In the genomic region with DNA sequence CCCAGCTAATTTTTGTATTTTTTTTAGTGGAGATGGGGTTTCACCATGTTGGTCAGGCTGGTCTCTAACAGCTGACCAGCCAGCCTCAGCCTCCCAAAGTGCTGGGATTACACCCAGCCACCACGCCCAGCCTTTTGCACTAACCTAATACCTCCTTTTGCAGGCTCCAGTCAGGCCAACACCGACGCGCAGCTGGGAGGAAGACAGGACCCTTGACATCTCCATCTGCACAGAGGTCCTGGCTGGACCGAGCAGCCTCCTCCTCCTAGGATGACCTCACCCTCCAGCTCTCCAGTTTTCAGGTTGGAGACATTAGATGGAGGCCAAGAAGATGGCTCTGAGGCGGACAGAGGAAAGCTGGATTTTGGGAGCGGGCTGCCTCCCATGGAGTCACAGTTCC, we compare ENCODE assay signal across 1 cellular context.
TF ChIP-seq lines count a peak whose summit lies in the region.

No MANE protein-coding gene starts in this region.

TF ChIP-seq in GM12878, 131 proteins besides CTCF, POLR2A, EP300 and RAD21:
- TF ChIP-seq BMI1 (IDR thresholded peaks at IDR 0.05; ENCODE audit: borderline replicate concordance): no peak
- no peak for TF ChIP-seq JUNB (IDR thresholded peaks at IDR 0.05)
- no peak for TF ChIP-seq BHLHE40 (IDR thresholded peaks at IDR 0.05; ENCODE audit: borderline replicate concordance in 1 of 2, low read depth in 2 of 2, low read length in 1 of 2)
- TF ChIP-seq, protein P1, sequence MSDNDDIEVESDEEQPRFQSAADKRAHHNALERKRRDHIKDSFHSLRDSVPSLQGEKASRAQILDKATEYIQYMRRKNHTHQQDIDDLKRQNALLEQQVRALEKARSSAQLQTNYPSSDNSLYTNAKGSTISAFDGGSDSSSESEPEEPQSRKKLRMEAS (IDR thresholded peaks at IDR 0.05; ENCODE audit: low read depth, low read length): no peak
- no peak for TF ChIP-seq EED (IDR thresholded peaks at IDR 0.05; ENCODE audit: low read depth)
- no peak for TF ChIP-seq SMAD1 (IDR thresholded peaks at IDR 0.05; ENCODE audit: low read depth, partially characterized antibody)
- no peak for TF ChIP-seq ESRRA (IDR thresholded peaks at IDR 0.05; ENCODE audit: low read length)
- TF ChIP-seq WRNIP1 (IDR thresholded peaks at IDR 0.05; ENCODE audit: borderline replicate concordance, low read depth, low read length): no peak
